In the genomic region with DNA sequence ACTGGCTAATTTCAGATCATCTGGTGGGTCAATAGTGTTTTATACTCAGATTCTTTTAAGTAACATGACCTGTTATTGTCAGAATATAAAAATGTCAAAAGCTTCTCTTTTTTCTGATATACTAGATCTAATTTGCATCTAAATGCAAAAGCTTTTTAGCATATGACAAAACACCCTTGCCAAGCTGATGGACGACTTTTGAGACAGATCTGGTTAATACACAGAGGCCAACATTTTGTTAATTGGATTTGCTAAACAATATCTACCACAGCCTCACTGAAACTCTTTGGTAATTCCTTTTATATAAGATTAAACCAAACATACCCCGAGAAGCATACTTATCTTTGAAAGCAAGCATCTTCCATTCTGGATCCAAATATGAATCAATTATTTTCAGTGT, we compare ENCODE assay signal across 19 cellular contexts.
"Had no signal": no experiment of that assay in that cellular context is flagged by ENCODE, and none has a peak within 500 bp of the region (broad histone marks: within the 10 kb centered on the region; RNA-seq: fewer than 3 reads in every experiment).

No MANE protein-coding gene starts in this region.

- DNase-seq: dermis blood vessel endothelial cell; effector CD4-positive, alpha-beta T cell; endodermal cell; foreskin melanocyte; head of caudate nucleus; left colon; left ventricle myocardium superior; naive thymus-derived CD4-positive, alpha-beta T cell; posterior cingulate gyrus; spleen; stimulated activated CD4-positive, alpha-beta T cell treated with anti-CD3 and anti-CD28 coated beads, Interleukin-15, amount 100 ng/mL, for 24 hours; stimulated activated CD4-positive, alpha-beta T cell treated with anti-CD3 and anti-CD28 coated beads, Interleukin-1b, Interleukin-23, amount 100 ng/mL, for 48 hours; stimulated activated CD4-positive, alpha-beta T cell treated with anti-CD3 and anti-CD28 coated beads, Interleukin-4, amount 100 ng/mL, for 24 hours; tibial artery; upper lobe of right lung had no signal

- H3K27ac Mint-ChIP-seq: endodermal cell; naive thymus-derived CD4-positive, alpha-beta T cell; stimulated activated memory B cell treated with anti-CD40 and anti-IgM and Interleukin-4, amounts not matched to agents 10 μg/mL and 1 μg/mL and 100 μg/mL, for 72 hours; stimulated activated naive CD8-positive, alpha-beta T cell treated with anti-CD3 and anti-CD28 coated beads, Interleukin-15, Interleukin-2, amounts not matched to agents 100 ng/mL and 50 ng/mL, for 24 hours had no signal

- H3K4me2 ChIP-seq: hepatocyte had no signal

- H3K79me2 ChIP-seq: hepatocyte had no signal

- H3K27me3 Mint-ChIP-seq: stimulated activated naive CD8-positive, alpha-beta T cell treated with anti-CD3 and anti-CD28 coated beads, Interleukin-15, Interleukin-2, amounts not matched to agents 100 ng/mL and 50 ng/mL, for 24 hours had no signal

- H3K4me3 ChIP-seq: hepatocyte, spleen, tibial artery, upper lobe of right lung had no signal

- H3K27me3 ChIP-seq: hepatocyte, spleen, tibial artery, upper lobe of right lung had no signal

- H3K9me3 ChIP-seq: spleen, tibial artery, upper lobe of right lung had no signal

- H3K4me1 ChIP-seq: spleen, tibial artery, upper lobe of right lung had no signal

- H3K4me1 Mint-ChIP-seq: naive thymus-derived CD4-positive, alpha-beta T cell; stimulated activated memory B cell treated with anti-CD40 and anti-IgM and Interleukin-4, amounts not matched to agents 10 μg/mL and 1 μg/mL and 100 μg/mL, for 72 hours had no signal

- H3K4me3 Mint-ChIP-seq: endodermal cell; naive thymus-derived CD4-positive, alpha-beta T cell; neural crest cell; stimulated activated memory B cell treated with anti-CD40 and anti-IgM and Interleukin-4, amounts not matched to agents 10 μg/mL and 1 μg/mL and 100 μg/mL, for 72 hours; stimulated activated naive CD8-positive, alpha-beta T cell treated with anti-CD3 and anti-CD28 coated beads, Interleukin-15, Interleukin-2, amounts not matched to agents 100 ng/mL and 50 ng/mL, for 24 hours had no signal

- H3K36me3 ChIP-seq: spleen, tibial artery, upper lobe of right lung had no signal

- H3K36me3 Mint-ChIP-seq: naive thymus-derived CD4-positive, alpha-beta T cell; stimulated activated memory B cell treated with anti-CD40 and anti-IgM and Interleukin-4, amounts not matched to agents 10 μg/mL and 1 μg/mL and 100 μg/mL, for 72 hours had no signal

- H3K27ac ChIP-seq: hepatocyte, spleen, tibial artery, upper lobe of right lung had no signal

- H2AFZ ChIP-seq: hepatocyte had no signal

- H3K9me3 Mint-ChIP-seq: endodermal cell; naive thymus-derived CD4-positive, alpha-beta T cell; neural crest cell; stimulated activated memory B cell treated with anti-CD40 and anti-IgM and Interleukin-4, amounts not matched to agents 10 μg/mL and 1 μg/mL and 100 μg/mL, for 72 hours; stimulated activated naive CD8-positive, alpha-beta T cell treated with anti-CD3 and anti-CD28 coated beads, Interleukin-15, Interleukin-2, amounts not matched to agents 100 ng/mL and 50 ng/mL, for 24 hours had no signal
